8 cellular contexts compared by ENCODE assay signal in the genomic region with DNA sequence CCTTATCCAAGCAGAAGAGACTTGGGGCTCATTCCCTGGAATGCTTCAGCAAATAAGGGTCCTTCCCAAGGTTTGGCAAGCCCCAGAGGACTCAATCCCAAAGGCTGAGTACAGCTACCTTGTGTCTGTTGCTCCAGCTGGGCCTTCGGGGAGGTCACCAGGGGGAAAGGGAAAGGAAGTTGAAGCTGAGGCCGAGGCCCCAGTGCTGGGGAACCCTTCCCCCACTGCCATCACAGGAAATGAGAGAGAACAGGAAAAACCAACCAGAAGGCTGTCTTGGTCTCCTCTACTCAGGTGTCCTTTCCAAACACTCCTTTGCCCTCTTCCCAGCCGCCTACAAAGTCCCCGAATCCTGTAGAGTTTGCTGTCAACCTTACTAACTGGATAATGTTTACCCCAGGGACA. TPM values are rescaled to one million over a fixed set of nuclear protein-coding genes. Genes with fewer than 3 reads are reported as not detected.
DNase-seq lines count a peak whose midpoint lies in the region; FAIRE-seq and TF ChIP-seq lines count a peak whose summit lies in the region.
"Had no signal": no experiment of that assay in that cellular context is flagged by ENCODE, and none has a peak within 500 bp of the region (broad histone marks: within the 10 kb centered on the region; RNA-seq: fewer than 3 reads in every experiment).

No MANE protein-coding gene starts in this region.

- no peaks in the 10 kb centered on the region for H3K27me3 ChIP-seq in Peyer's patch
- no peaks in the 10 kb centered on the region for H3K27me3 ChIP-seq in muscle layer of colon (ENCODE audit: control insufficient read depth in 1 of 2, insufficient read depth in 2 of 2, low read length in 2 of 2)

- TF ChIP-seq POLR2A in Peyer's patch (IDR thresholded peaks at IDR 0.05), result no peak

- peaks cover 0 to 39% (median 0%) of the 10 kb centered on the region in 3 donors for H3K36me3 ChIP-seq in Peyer's patch
- peaks cover 36% of the 10 kb centered on the region for H3K36me3 ChIP-seq in muscle layer of colon (ENCODE audit: insufficient read depth, low read length)

- TF ChIP-seq CTCF in HFF-Myc (IDR thresholded peaks at IDR 0.05; ENCODE audit: low read depth, low read length, missing control alignments) (no peak), Peyer's patch (IDR thresholded peaks at IDR 0.05) (no peak)

- H3K9me3 ChIP-seq in Peyer's patch, result no peaks in the 10 kb centered on the region
- no peaks in the 10 kb centered on the region for H3K9me3 ChIP-seq in muscle layer of colon (ENCODE audit: low read length)

- H3K4me1 ChIP-seq in Peyer's patch (peaks cover 5 to 73% (median 53%) of the 10 kb centered on the region in 4 donors), muscle layer of colon (ENCODE audit: insufficient read depth, low read length) (peaks cover 67% of the 10 kb centered on the region)

- H3K9ac ChIP-seq in muscle layer of colon (ENCODE audit: low read length), result peak overlapping the region; percentile 15

- H3K4me3 ChIP-seq in HFF-Myc (replicated peaks; ENCODE audit: low read depth, low read length) (peak overlapping the region; percentile 31), Peyer's patch (peak overlapping the region; percentile 20 to 41 (median 30)), muscle layer of colon (ENCODE audit: low read depth in 1 of 2, low read length in 2 of 2) (peak overlapping the region; percentile 20 to 43)

- H3K27ac ChIP-seq in Peyer's patch (peak overlapping the region; percentile 81 to 100 (median 86)), muscle layer of colon (ENCODE audit: low read depth, low read length) (peak overlapping the region; percentile 80)

- DNase-seq in GM18507 (ENCODE audit: extremely low spot score, insufficient read length, low read depth) (peak; percentile 39), HFF-Myc (ENCODE audit: extremely low read depth, low read depth) (peak; percentile 45), Peyer's patch (peak; percentile 59 to 81 (median 80)), HTR-8/SVneo (ENCODE audit: insufficient read length, low spot score) (no peak), putamen (ENCODE audit: low spot score) (no peak)
- peak; percentile 49 for DNase-seq in central memory CD4-positive, alpha-beta T cell

- no peak for FAIRE-seq in GM18507 (lab: Jason Lieb, UNC)
- FAIRE-seq in HTR-8/SVneo (lab: Jason Lieb, UNC), result no peak
- FAIRE-seq: bronchial epithelial cell had no signal

RNA-seq across cellular contexts. Expression of gene CSRNP1, which starts 5.7 kb away (rescaled TPM):
- total RNA-seq in Peyer's patch, result 10 to 100 TPM; 19.0 to 40.5 (median 29.4) TPM

RNA-seq across cellular contexts. Expression of gene TTC21A, which starts 40.2 kb away (rescaled TPM):
- 10 to 100 TPM in 2 of 4 donors, 1 to 10 TPM in 2; 8.4 to 41.3 (median 19.1) TPM for total RNA-seq in Peyer's patch

RNA-seq across cellular contexts. Expression of gene GORASP1, which starts 40.3 kb away (rescaled TPM):
- 100 to 1,000 TPM in 3 of 4 donors, 10 to 100 TPM in 1; 85.8 to 145 (median 128) TPM for total RNA-seq in Peyer's patch

RNA-seq across cellular contexts. Expression of gene XIRP1, which starts 44.7 kb away (rescaled TPM):
- under 1 TPM in 1 of 4 donors, not detected in 3; 0.76 TPM for total RNA-seq in Peyer's patch
- total RNA-seq: bronchial epithelial cell had no signal

Comparison
In these comparisons a context has a peak if more than half of its experiments do, and no peak if none do; other contexts are left out.
1. DNase-seq: peak in GM18507 (single experiment), HFF-Myc (single experiment), Peyer's patch (3 of 3) and central memory CD4-positive, alpha-beta T cell (single experiment); none in HTR-8/SVneo (single experiment) and putamen (single experiment).
2. Peak in every context shown above with its lines, with median percentiles within 50 percentile points of each other: H3K4me3 ChIP-seq.